ENCODE assay signal across 8 cellular contexts in genomic region chr19:2613507-2614295, GRCh38.
DNase-seq lines count a peak whose midpoint lies in the region; ATAC-seq, FAIRE-seq and TF ChIP-seq lines count a peak whose summit lies in the region.

No MANE protein-coding gene starts in this region.

- no peaks in the 10 kb centered on the region for H3K9me2 ChIP-seq in PC-3 (replicated peaks; ENCODE audit: low read length)

- peak; percentile 95 for FAIRE-seq in GM12892 (lab: Jason Lieb, UNC)

- BruUV-seq in PC-3 (replicated peaks; lab: Mats Ljungman, UMichigan), result no TSS peak

- TF ChIP-seq POLR2A in GM12892 (IDR thresholded peaks at IDR 0.05; ENCODE audit: low read depth, low read length), result no peak

- peak overlapping the region; percentile 62 for H3K4me2 ChIP-seq in PC-3 (ENCODE audit: low read length)

- CTCF ChIA-PET in PC-3 (lab: Charles Lee), result interaction anchor here (1.0 kb wide), 1 partner anchor 23 kb away, joined by 3 read pairs; no protein-coding TSS in a partner anchor

- POLR2A ChIA-PET in PC-3 (lab: Charles Lee; ENCODE audit: unreplicated experiment), result no interaction called here

- no peaks in the 10 kb centered on the region for H3K79me2 ChIP-seq in PC-3 (ENCODE audit: low read length)

- intact Hi-C loops in PC-3 (cut with micrococcal nuclease), result no loop called here
- intact Hi-C loops in left ventricle myocardium inferior (cut with micrococcal nuclease), result loop anchor here (5.0 kb wide), 1 partner anchor 141 kb away; no protein-coding TSS in a partner anchor

- H3K27me3 ChIP-seq in PC-3 (ENCODE audit: low read length) (no peaks in the 10 kb centered on the region), left ventricle myocardium inferior (ENCODE audit: low read depth) (peaks cover 7% of the 10 kb centered on the region)

- H3K9me3 ChIP-seq in PC-3 (ENCODE audit: low read length), result no peaks in the 10 kb centered on the region
- peaks cover 5% of the 10 kb centered on the region for H3K9me3 ChIP-seq in left ventricle myocardium inferior (replicated peaks)

- no peaks in the 10 kb centered on the region for H4K20me1 ChIP-seq in PC-3 (ENCODE audit: low read length)

- peak; percentile 56 for ATAC-seq in PC-3
- ATAC-seq in GM21576 (IDR thresholded peaks at IDR 0.05; ENCODE audit: unreplicated experiment), result no peak
- no peak for ATAC-seq in HG02870 (IDR thresholded peaks at IDR 0.05; ENCODE audit: unreplicated experiment)

- DNase-seq in GM12892 (ENCODE audit: insufficient read length) (no peak), PC-3 (peak; percentile 53), left ventricle myocardium inferior (peak; percentile 29), NCI-H2107 treated with DMSO at 0.1 percent for 48 hours (lab: John Stamatoyannopoulos, UW; ENCODE audit: unreplicated experiment) (no peak)
- peak; percentile 69 for DNase-seq in activated naive CD4-positive, alpha-beta T cell treated with Interleukin-2 at 50 U/mL for 16 hours
- peak; percentile 56 to 58 for DNase-seq in stimulated activated CD4-positive, alpha-beta T cell treated with anti-CD3 and anti-CD28 coated beads, Interleukin-1b, Interleukin-23, amount 100 ng/mL, for 4 hours (ENCODE audit: low read depth in 2 of 2)

- H3K27ac ChIP-seq in PC-3 (ENCODE audit: low read length) (no peak overlapping the region), left ventricle myocardium inferior (replicated peaks) (no peak overlapping the region)

- H3K4me1 ChIP-seq in PC-3 (ENCODE audit: insufficient read depth, low read length), result peaks cover 8% of the 10 kb centered on the region
- peaks cover 23% of the 10 kb centered on the region for H3K4me1 ChIP-seq in left ventricle myocardium inferior

- no peak overlapping the region for H3K9ac ChIP-seq in PC-3 (ENCODE audit: low read length)

- H3K36me3 ChIP-seq in PC-3 (ENCODE audit: low read depth, low read length), result no peaks in the 10 kb centered on the region; the same call in 1 of the 2 replicates
- no peaks in the 10 kb centered on the region for H3K36me3 ChIP-seq in left ventricle myocardium inferior

- peak overlapping the region; percentile 58; the same call in 1 of the 2 replicates for H2AFZ ChIP-seq in PC-3 (ENCODE audit: low read length)

- H3K4me3 ChIP-seq in PC-3 (ENCODE audit: low read length) (no peak overlapping the region), left ventricle myocardium inferior (no peak overlapping the region)

- peak; percentile 79 for TF ChIP-seq CTCF in PC-3 (conservative IDR thresholded peaks at IDR 0.05; ENCODE audit: low read depth, low read length)
- TF ChIP-seq CTCF in left ventricle myocardium inferior (IDR thresholded peaks at IDR 0.05; ENCODE audit: borderline replicate concordance), result peak; percentile 93

- H3F3A ChIP-seq in PC-3 (ENCODE audit: low read length, unreplicated experiment), result no peaks in the 10 kb centered on the region

Comparison
In these comparisons a context has a peak if more than half of its experiments do, and no peak if none do; other contexts are left out.
1. DNase-seq: peak in PC-3 (single experiment), activated naive CD4-positive, alpha-beta T cell treated with Interleukin-2 at 50 U/mL for 16 hours (single experiment), left ventricle myocardium inferior (single experiment) and stimulated activated CD4-positive, alpha-beta T cell treated with anti-CD3 and anti-CD28 coated beads, Interleukin-1b, Interleukin-23, amount 100 ng/mL, for 4 hours (2 of 2); none in GM12892 (single experiment) and NCI-H2107 treated with DMSO at 0.1 percent for 48 hours (single experiment).